ENCODE assay signal across 12 cellular contexts in genomic region chr17:50828508-50829170, GRCh38. TPM values are rescaled to one million over a fixed set of nuclear protein-coding genes. Genes with fewer than 3 reads are reported as not detected.
DNase-seq lines count a peak whose midpoint lies in the region; ATAC-seq, FAIRE-seq and TF ChIP-seq lines count a peak whose summit lies in the region.
"Had no signal": no experiment of that assay in that cellular context is flagged by ENCODE, and none has a peak within 500 bp of the region (broad histone marks: within the 10 kb centered on the region; RNA-seq: fewer than 3 reads in every experiment).

No MANE protein-coding gene starts in this region.

- TF ChIP-seq RAD21 in K562 (CRISPR knock-in tag; conservative IDR thresholded peaks at IDR 0.05 in 1 of 2, IDR thresholded peaks at IDR 0.05 in 1 of 2), result no peak

- H3K4me3 ChIP-seq in K562 (no peak overlapping the region), uterus (no peak overlapping the region)
- H3K4me3 ChIP-seq: prostate gland, tibial artery had no signal

- H3K9ac ChIP-seq in K562 (ENCODE audit: insufficient read depth in 1 of 2, low read depth in 2 of 2, low read length in 2 of 2), result no peak overlapping the region; a peak in 1 of 4 replicates

- ATAC-seq in GM18502 (IDR thresholded peaks at IDR 0.05; ENCODE audit: poor library complexity, unreplicated experiment) (peak; percentile 71), HG03039 (IDR thresholded peaks at IDR 0.05; ENCODE audit: unreplicated experiment) (peak; percentile 58), K562 (no peak)

- no TSS peak for BruUV-seq in K562 (replicated peaks; lab: Mats Ljungman, UMichigan)

- intact Hi-C loops in K562 (cut with micrococcal nuclease) (no loop called here), uterus (cut with DNase I; ENCODE audit: low total_unique reads) (no loop called here)

- CTCF ChIA-PET in K562 (lab: Yijun Ruan, JAX; ENCODE audit: low intra/inter-chr PET ratio), result no interaction called here

- H3K27ac ChIP-seq in K562 (ENCODE audit: extremely low read depth, low read depth, low read length), result no peak overlapping the region
- no peak overlapping the region for H3K27ac ChIP-seq in uterus
- H3K27ac ChIP-seq: prostate gland, tibial artery had no signal

- in situ Hi-C loops in K562 (cut with MboI), result no loop called here

- H2AFZ ChIP-seq in K562 (ENCODE audit: low read depth, low read length), result peak overlapping the region; percentile 47; the same call in 1 of the 2 replicates

- TF ChIP-seq CTCF in GM20000 (IDR thresholded peaks at IDR 0.05; ENCODE audit: extremely low read depth, missing control alignments) (no peak), K562 (IDR thresholded peaks at IDR 0.05 in 2 of 3, conservative IDR thresholded peaks at IDR 0.05 in 1 of 3; ENCODE audit: insufficient read depth in 2 of 3, low read depth in 1 of 3, low read length in 3 of 3) (no peak), uterus (IDR thresholded peaks at IDR 0.05) (no peak)

- H3K4me1 ChIP-seq in K562 (replicated peaks in 1 of 2; ENCODE audit: control insufficient read depth in 2 of 2, insufficient read depth in 2 of 2, low read length in 2 of 2) (peaks cover 18 to 33% of the 10 kb centered on the region in 2 experiments), uterus (no peaks in the 10 kb centered on the region)
- H3K4me1 ChIP-seq: prostate gland had no signal

- POLR2A ChIA-PET in K562 (lab: Yijun Ruan, JAX), result interaction anchor here (0.6 to 0.7 kb wide), 2 partner anchors 121 to 211 kb away, joined by 3 read pairs; no protein-coding TSS in a partner anchor

- no peaks in the 10 kb centered on the region for H3K79me2 ChIP-seq in K562 (ENCODE audit: control insufficient read depth, insufficient read depth, low read length)

- TF ChIP-seq EP300 in K562 (IDR thresholded peaks at IDR 0.05; ENCODE audit: low read length), result no peak

- no peak for FAIRE-seq in K562 (lab: Jason Lieb, UNC)

- H3K9me3 ChIP-seq in K562 (replicated peaks; ENCODE audit: control insufficient read depth, insufficient read depth, low read depth, low read length) (no peaks in the 10 kb centered on the region), uterus (no peaks in the 10 kb centered on the region)
- H3K9me3 ChIP-seq: prostate gland, tibial artery had no signal

- no peak overlapping the region for H3K4me2 ChIP-seq in K562 (ENCODE audit: insufficient read depth, low read length)

- no peaks in the 10 kb centered on the region for H3K9me1 ChIP-seq in K562 (ENCODE audit: control insufficient read depth, insufficient read depth, low read length)

- 46% methylated on average over 6 of the region's 6 CpGs for WGBS in K562 (ENCODE audit: insufficient coverage, low coverage, missing lambda C conversion rate)

- H3K36me3 ChIP-seq in K562 (ENCODE audit: control insufficient read depth, insufficient read depth, low read length) (no peaks in the 10 kb centered on the region), uterus (no peaks in the 10 kb centered on the region)
- H3K36me3 ChIP-seq: prostate gland, tibial artery had no signal

- H3K27me3 ChIP-seq in K562 (ENCODE audit: control insufficient read depth in 2 of 2, insufficient read depth in 2 of 2, low read length in 2 of 2) (no peaks in the 10 kb centered on the region), uterus (no peaks in the 10 kb centered on the region)

- TF ChIP-seq POLR2A in K562 (conservative IDR thresholded peaks at IDR 0.05), result no peak
- no peak for TF ChIP-seq POLR2A in uterus (IDR thresholded peaks at IDR 0.05)

- H4K20me1 ChIP-seq in K562 (replicated peaks; ENCODE audit: control insufficient read depth, insufficient read depth, low read length), result no peaks in the 10 kb centered on the region

- DNase-seq in GM20000 (ENCODE audit: low spot score) (peak; percentile 79), K562 (ENCODE audit: extremely low read depth in 1 of 4, low spot score in 3 of 4) (no peak), NCI-H146 treated with DMSO at 0.1 percent for 48 hours (lab: John Stamatoyannopoulos, UW; ENCODE audit: unreplicated experiment) (no peak), NCI-H82 (lab: John Stamatoyannopoulos, UW) (no peak), uterus (no peak), putamen (ENCODE audit: low spot score) (no peak)
- DNase-seq: NCI-H146, tibial artery had no signal

TF ChIP-seq in K562, 482 proteins besides CTCF, POLR2A, EP300 and RAD21 (continues in another document):
- TF ChIP-seq E2F3 (CRISPR knock-in tag; IDR thresholded peaks at IDR 0.05), result no peak
- TF ChIP-seq NELFE (IDR thresholded peaks at IDR 0.05; ENCODE audit: insufficient read depth, insufficient read length), result no peak
- TF ChIP-seq, protein P1, sequence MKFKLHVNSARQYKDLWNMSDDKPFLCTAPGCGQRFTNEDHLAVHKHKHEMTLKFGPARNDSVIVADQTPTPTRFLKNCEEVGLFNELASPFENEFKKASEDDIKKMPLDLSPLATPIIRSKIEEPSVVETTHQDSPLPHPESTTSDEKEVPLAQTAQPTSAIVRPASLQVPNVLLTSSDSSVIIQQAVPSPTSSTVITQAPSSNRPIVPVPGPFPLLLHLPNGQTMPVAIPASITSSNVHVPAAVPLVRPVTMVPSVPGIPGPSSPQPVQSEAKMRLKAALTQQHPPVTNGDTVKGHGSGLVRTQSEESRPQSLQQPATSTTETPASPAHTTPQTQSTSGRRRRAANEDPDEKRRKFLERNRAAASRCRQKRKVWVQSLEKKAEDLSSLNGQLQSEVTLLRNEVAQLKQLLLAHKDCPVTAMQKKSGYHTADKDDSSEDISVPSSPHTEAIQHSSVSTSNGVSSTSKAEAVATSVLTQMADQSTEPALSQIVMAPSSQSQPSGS (CRISPR knock-in tag; IDR thresholded peaks at IDR 0.05), result no peak
- no peak for TF ChIP-seq KAT2B (IDR thresholded peaks at IDR 0.05; ENCODE audit: low read depth, low read length)
- TF ChIP-seq ZKSCAN1 (IDR thresholded peaks at IDR 0.05; ENCODE audit: low read depth, low read length), result no peak
- TF ChIP-seq, protein P2, sequence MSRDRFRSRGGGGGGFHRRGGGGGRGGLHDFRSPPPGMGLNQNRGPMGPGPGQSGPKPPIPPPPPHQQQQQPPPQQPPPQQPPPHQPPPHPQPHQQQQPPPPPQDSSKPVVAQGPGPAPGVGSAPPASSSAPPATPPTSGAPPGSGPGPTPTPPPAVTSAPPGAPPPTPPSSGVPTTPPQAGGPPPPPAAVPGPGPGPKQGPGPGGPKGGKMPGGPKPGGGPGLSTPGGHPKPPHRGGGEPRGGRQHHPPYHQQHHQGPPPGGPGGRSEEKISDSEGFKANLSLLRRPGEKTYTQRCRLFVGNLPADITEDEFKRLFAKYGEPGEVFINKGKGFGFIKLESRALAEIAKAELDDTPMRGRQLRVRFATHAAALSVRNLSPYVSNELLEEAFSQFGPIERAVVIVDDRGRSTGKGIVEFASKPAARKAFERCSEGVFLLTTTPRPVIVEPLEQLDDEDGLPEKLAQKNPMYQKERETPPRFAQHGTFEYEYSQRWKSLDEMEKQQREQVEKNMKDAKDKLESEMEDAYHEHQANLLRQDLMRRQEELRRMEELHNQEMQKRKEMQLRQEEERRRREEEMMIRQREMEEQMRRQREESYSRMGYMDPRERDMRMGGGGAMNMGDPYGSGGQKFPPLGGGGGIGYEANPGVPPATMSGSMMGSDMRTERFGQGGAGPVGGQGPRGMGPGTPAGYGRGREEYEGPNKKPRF (IDR thresholded peaks at IDR 0.05; ENCODE audit: low read depth, low read length), result no peak
- TF ChIP-seq ZNF3 (CRISPR knock-in tag; IDR thresholded peaks at IDR 0.05), result no peak
- TF ChIP-seq ADNP (tag; IDR thresholded peaks at IDR 0.05), result no peak
- no peak for TF ChIP-seq HDAC2 (IDR thresholded peaks at IDR 0.05)
- TF ChIP-seq ZFX (CRISPR knock-in tag; IDR thresholded peaks at IDR 0.05), result no peak
- TF ChIP-seq PML (IDR thresholded peaks at IDR 0.05; ENCODE audit: low read length), result no peak
- TF ChIP-seq IFI16 (CRISPR knock-in tag; IDR thresholded peaks at IDR 0.05), result no peak

RNA-seq across cellular contexts. Expression of gene WFIKKN2, which starts 6.7 kb away (rescaled TPM):
- not detected in 2 replicates for total RNA-seq in K562 (2011; cell fraction: chromatin; rRNA removed; ENCODE audit: low replicate concordance)
- total RNA-seq in K562 (2011; cell fraction: nucleolus; rRNA removed), result not detected in 2 replicates
- not detected in 2 replicates for total RNA-seq in K562 (2011; cell fraction: nucleoplasm; rRNA removed)
- total RNA-seq in K562 (2014; rRNA removed), result not detected in 2 replicates
- not detected in 2 replicates for total RNA-seq in K562 (2014; rRNA removed; fragmentation: Illumina TruSeq; extraction: Trizol)
- not detected in 2 replicates for total RNA-seq in K562 (2015; rRNA removed; fragmentation: Illumina TruSeq; extraction: Trizol)
- 0.07 TPM in 1 of 2 replicates, not detected in the other for total RNA-seq in K562 (2021)
- polyA plus RNA-seq in K562 (2011; rRNA removed), result not detected in 2 replicates
- not detected in 2 replicates for polyA plus RNA-seq in K562 (2011; cell fraction: cytosol; rRNA removed)
- 0.04 TPM in 1 of 2 replicates, not detected in the other for polyA plus RNA-seq in K562 (2011; cell fraction: nucleus; rRNA removed)
- polyA plus RNA-seq in K562 (2012), result 0.01 and 0.03 TPM in 2 replicates
- not detected in 2 replicates for polyA plus RNA-seq in K562 (2014; fragmentation: Illumina TruSeq; extraction: Trizol)
- polyA plus RNA-seq in K562 (2014; fragmentation: Nextera tagmentation; extraction: Ambion mirVana), result not detected
- not detected in 2 replicates for polyA plus RNA-seq in K562 (2014; rRNA removed)
- polyA minus RNA-seq in K562 (2011; rRNA and poly(A)+ RNA removed), result not detected in 2 replicates
- not detected in 2 replicates for polyA minus RNA-seq in K562 (2011; cell fraction: cytosol; rRNA and poly(A)+ RNA removed)
- not detected in 2 replicates for polyA minus RNA-seq in K562 (2011; cell fraction: nucleus; rRNA and poly(A)+ RNA removed)
- 1 to 10 TPM in 1 of 4 donors, under 1 TPM in 1, not detected in 2; 0.73 to 6.0 TPM for total RNA-seq in uterus
- polyA plus RNA-seq: CD14-positive monocyte had no signal

RNA-seq across cellular contexts. Expression of gene TOB1, which starts 37.5 kb away (rescaled TPM):
- 10.4 and 18.1 TPM in 2 replicates for total RNA-seq in K562 (2011; cell fraction: chromatin; rRNA removed; ENCODE audit: low replicate concordance)
- total RNA-seq in K562 (2011; cell fraction: nucleolus; rRNA removed), result 14.8 and 18.2 TPM in 2 replicates
- total RNA-seq in K562 (2011; cell fraction: nucleoplasm; rRNA removed), result 19.9 and 21.5 TPM in 2 replicates
- total RNA-seq in K562 (2014; rRNA removed) (4.8 and 13.9 TPM in 2 replicates), K562 (2014; rRNA removed; fragmentation: Illumina TruSeq; extraction: Trizol) (12.4 and 13.2 TPM in 2 replicates), K562 (2015; rRNA removed; fragmentation: Illumina TruSeq; extraction: Trizol) (13.2 TPM in 2 replicates), K562 (2021) (29.9 and 31.0 TPM in 2 replicates), uterus (10 to 100 TPM; 16.5 to 64.3 (median 27.5) TPM)
- polyA plus RNA-seq in K562 (2011; rRNA removed) (10.5 and 10.8 TPM in 2 replicates), K562 (2014; fragmentation: Illumina TruSeq; extraction: Trizol) (14.9 and 17.6 TPM in 2 replicates), K562 (2014; fragmentation: Nextera tagmentation; extraction: Ambion mirVana) (10 to 100 TPM; 44.9 to 63.7 TPM), K562 (2014; rRNA removed) (10.9 and 11.8 TPM in 2 replicates)
- 8.5 and 9.7 TPM in 2 replicates for polyA plus RNA-seq in K562 (2011; cell fraction: cytosol; rRNA removed)
- polyA plus RNA-seq in K562 (2011; cell fraction: nucleus; rRNA removed), result 17.6 and 24.1 TPM in 2 replicates
- 16.9 and 24.9 TPM in 2 replicates for polyA plus RNA-seq in K562 (2012)
- polyA minus RNA-seq in K562 (2011; rRNA and poly(A)+ RNA removed), result 19.1 and 19.5 TPM in 2 replicates
- polyA minus RNA-seq in K562 (2011; cell fraction: cytosol; rRNA and poly(A)+ RNA removed), result 13.5 and 14.2 TPM in 2 replicates
- 22.5 and 23.9 TPM in 2 replicates for polyA minus RNA-seq in K562 (2011; cell fraction: nucleus; rRNA and poly(A)+ RNA removed)
